In genomic region chr4:47711183-47711582, GRCh38 we compare ENCODE assay signal across 33 cellular contexts.
"Had no signal": no experiment of that assay in that cellular context is flagged by ENCODE, and none has a peak within 500 bp of the region (broad histone marks: within the 10 kb centered on the region; RNA-seq: fewer than 3 reads in every experiment).

No MANE protein-coding gene starts in this region.

- H3K4me1 Mint-ChIP-seq: activated CD4-positive, alpha-beta T cell treated with anti-CD3 and anti-CD28 coated beads, Interleukin-2, amount 10 ng/mL, durations not matched to agents 24 days and 14 days; activated naive CD4-positive, alpha-beta T cell treated with anti-CD3 and anti-CD28 coated beads, Interleukin-2, amount 50 U/mL, for 24 hours; activated naive CD8-positive, alpha-beta T cell treated with anti-CD3 and anti-CD28 coated beads, Interleukin-2, amount 10 ng/mL, durations not matched to agents 7 days and 5 days; T-cell had no signal

- H3K27ac ChIP-seq: body of pancreas, Peyer's patch, SJSA1, WERI-Rb-1 had no signal

- H3K9ac ChIP-seq: SK-N-SH had no signal

- H3K27me3 ChIP-seq: body of pancreas, SJSA1 had no signal

- H3K9me3 ChIP-seq: body of pancreas, Peyer's patch, SJSA1, SK-N-SH had no signal

- H3K36me3 ChIP-seq: Peyer's patch, SJSA1, WERI-Rb-1 had no signal

- DNase-seq: activated CD4-positive, alpha-beta T cell treated with anti-CD3 and anti-CD28 coated beads, Interleukin-2, amount 10 ng/mL, durations not matched to agents 24 days and 14 days; activated CD4-positive, alpha-beta T cell treated with anti-CD3 and anti-CD28 coated beads, Interleukin-2, amount 50 U/mL, for 4 hours; activated CD8-positive, alpha-beta T cell treated with anti-CD3 and anti-CD28 coated beads, Interleukin-2, amount 10 ng/mL, durations not matched to agents 7 days and 5 days; activated gamma-delta T cell; activated naive CD4-positive, alpha-beta T cell treated with Interleukin-2 at 50 U/mL for 16 hours; activated naive CD8-positive, alpha-beta T cell treated with anti-CD3 and anti-CD28 coated beads, Interleukin-2, amount 10 ng/mL, durations not matched to agents 7 days and 5 days; activated T-cell treated with anti-CD3 and anti-CD28 coated beads, Interleukin-2, amount 50 U/mL, for 24 hours; amygdala; body of pancreas; caudate nucleus; cerebellar nuclear complex; Kasumi-1; MM.1S; MV-4-11; NCI-H1092; NCI-H1436 treated with DMSO at 0.1 percent for 48 hours; NCI-H1694 treated with DMSO at 0.1 percent for 48 hours; NCI-H2029; NCI-H345; NCI-H524 treated with DMSO at 0.1 percent for 48 hours; PC-3; Peyer's patch; RPMI8226; SHP77 treated with DMSO at 0.1 percent for 48 hours; SK-N-SH; T-cell; T-helper 17 cell; WERI-Rb-1 had no signal

- H3K4me3 Mint-ChIP-seq: activated CD4-positive, alpha-beta T cell treated with anti-CD3 and anti-CD28 coated beads, Interleukin-2, amount 10 ng/mL, durations not matched to agents 24 days and 14 days; activated CD8-positive, alpha-beta T cell treated with anti-CD3 and anti-CD28 coated beads, Interleukin-2, amount 10 ng/mL, durations not matched to agents 7 days and 5 days; activated naive CD4-positive, alpha-beta T cell treated with anti-CD3 and anti-CD28 coated beads, Interleukin-2, amount 50 U/mL, for 24 hours; activated naive CD8-positive, alpha-beta T cell treated with anti-CD3 and anti-CD28 coated beads, Interleukin-2, amount 10 ng/mL, durations not matched to agents 7 days and 5 days; activated T-cell treated with anti-CD3 and anti-CD28 coated beads, Interleukin-2, amount 50 U/mL, for 24 hours; T-cell; T-helper 17 cell had no signal

- H3K4me1 ChIP-seq: Peyer's patch, SJSA1 had no signal

- ATAC-seq: activated CD8-positive, alpha-beta T cell treated with anti-CD3 and anti-CD28 coated beads, Interleukin-2, amount 10 ng/mL, durations not matched to agents 7 days and 5 days; body of pancreas; PC-3; T-cell; T-helper 17 cell had no signal

- H3K27ac Mint-ChIP-seq: activated CD4-positive, alpha-beta T cell treated with anti-CD3 and anti-CD28 coated beads, Interleukin-2, amount 10 ng/mL, durations not matched to agents 24 days and 14 days; activated CD8-positive, alpha-beta T cell treated with anti-CD3 and anti-CD28 coated beads, Interleukin-2, amount 10 ng/mL, durations not matched to agents 7 days and 5 days; activated naive CD4-positive, alpha-beta T cell treated with anti-CD3 and anti-CD28 coated beads, Interleukin-2, amount 50 U/mL, for 24 hours; activated naive CD8-positive, alpha-beta T cell treated with anti-CD3 and anti-CD28 coated beads, Interleukin-2, amount 10 ng/mL, durations not matched to agents 7 days and 5 days; activated T-cell treated with anti-CD3 and anti-CD28 coated beads, Interleukin-2, amount 50 U/mL, for 24 hours; activated T-helper 2 cell treated with anti-CD3 and anti-CD28 coated beads, Interferon-gamma antibody, Interleukin-2, Interleukin-4, amounts not matched to agents 10 μg/mL and 5 μg/mL and 100 μg/mL, durations not matched to agents 14 hours and 24 hours and 36 hours; T-cell; T-helper 17 cell had no signal

- FAIRE-seq: astrocyte, bronchial epithelial cell had no signal

- H3K9me3 Mint-ChIP-seq: activated CD4-positive, alpha-beta T cell treated with anti-CD3 and anti-CD28 coated beads, Interleukin-2, amount 10 ng/mL, durations not matched to agents 24 days and 14 days; activated naive CD4-positive, alpha-beta T cell treated with anti-CD3 and anti-CD28 coated beads, Interleukin-2, amount 50 U/mL, for 24 hours; activated naive CD8-positive, alpha-beta T cell treated with anti-CD3 and anti-CD28 coated beads, Interleukin-2, amount 10 ng/mL, durations not matched to agents 7 days and 5 days; activated T-cell treated with anti-CD3 and anti-CD28 coated beads, Interleukin-2, amount 50 U/mL, for 24 hours; activated T-helper 2 cell treated with anti-CD3 and anti-CD28 coated beads, Interferon-gamma antibody, Interleukin-2, Interleukin-4, amounts not matched to agents 10 μg/mL and 5 μg/mL and 100 μg/mL, durations not matched to agents 14 hours and 24 hours and 36 hours; T-cell had no signal

- H3K4me2 ChIP-seq: SK-N-SH had no signal

- H3K4me3 ChIP-seq: body of pancreas, Peyer's patch, SJSA1 had no signal

- H3K36me3 Mint-ChIP-seq: activated naive CD4-positive, alpha-beta T cell treated with anti-CD3 and anti-CD28 coated beads, Interleukin-2, amount 50 U/mL, for 24 hours; activated naive CD8-positive, alpha-beta T cell treated with anti-CD3 and anti-CD28 coated beads, Interleukin-2, amount 10 ng/mL, durations not matched to agents 7 days and 5 days; T-cell had no signal
